15 cellular contexts compared by ENCODE assay signal in genomic region chr21:28923439-28923975, GRCh38.
"Had no signal": no experiment of that assay in that cellular context is flagged by ENCODE, and none has a peak within 500 bp of the region (broad histone marks: within the 10 kb centered on the region; RNA-seq: fewer than 3 reads in every experiment).

No MANE protein-coding gene starts in this region.

- H3K9me3 Mint-ChIP-seq: activated naive CD8-positive, alpha-beta T cell treated with anti-CD3 and anti-CD28 coated beads, Interleukin-2, amount 10 ng/mL, durations not matched to agents 7 days and 5 days; immature natural killer cell; nephron had no signal

- DNase-seq: activated CD4-positive, alpha-beta T cell treated with anti-CD3 and anti-CD28 coated beads, Interleukin-2, amount 50 U/mL, for 4 hours; activated gamma-delta T cell treated with Interleukin-2 at 50 U/mL for 16 hours; activated naive CD8-positive, alpha-beta T cell treated with anti-CD3 and anti-CD28 coated beads, Interleukin-2, amount 10 ng/mL, durations not matched to agents 7 days and 5 days; activated T-cell treated with anti-CD3 and anti-CD28 coated beads, Interleukin-2, amount 50 U/mL, for 48 hours; aorta; foreskin keratinocyte; immature natural killer cell; left lung; mesenchymal stem cell; stimulated activated CD4-positive, alpha-beta T cell treated with anti-CD3 and anti-CD28 coated beads, Interleukin-15, amount 100 ng/mL, for 24 hours; stimulated activated CD4-positive, alpha-beta T cell treated with anti-CD3 and anti-CD28 coated beads, Interleukin-4, amount 100 ng/mL, for 24 hours; stomach; uterus had no signal

- H3K4me1 ChIP-seq: foreskin keratinocyte, left lung, stomach, uterus had no signal

- H3K27me3 ChIP-seq: foreskin keratinocyte, left lung, stomach, uterus had no signal

- H3K4me3 Mint-ChIP-seq: activated naive CD8-positive, alpha-beta T cell treated with anti-CD3 and anti-CD28 coated beads, Interleukin-2, amount 10 ng/mL, durations not matched to agents 7 days and 5 days; immature natural killer cell; nephron had no signal

- H3K27ac Mint-ChIP-seq: activated naive CD8-positive, alpha-beta T cell treated with anti-CD3 and anti-CD28 coated beads, Interleukin-2, amount 10 ng/mL, durations not matched to agents 7 days and 5 days; nephron had no signal

- H3K9me3 ChIP-seq: left lung, stomach, thoracic aorta, uterus had no signal

- H3K4me3 ChIP-seq: left lung, stomach, thoracic aorta, uterus had no signal

- H3K4me1 Mint-ChIP-seq: activated naive CD8-positive, alpha-beta T cell treated with anti-CD3 and anti-CD28 coated beads, Interleukin-2, amount 10 ng/mL, durations not matched to agents 7 days and 5 days; immature natural killer cell; nephron had no signal

- ATAC-seq: foreskin keratinocyte, left lung had no signal

- H3K36me3 ChIP-seq: thoracic aorta, uterus had no signal

- H3K27ac ChIP-seq: foreskin keratinocyte, left lung, stomach, thoracic aorta, uterus had no signal

- H3K27me3 Mint-ChIP-seq: activated naive CD8-positive, alpha-beta T cell treated with anti-CD3 and anti-CD28 coated beads, Interleukin-2, amount 10 ng/mL, durations not matched to agents 7 days and 5 days had no signal
